Comparison of ENCODE assay signal across 8 cellular contexts in the genomic region with DNA sequence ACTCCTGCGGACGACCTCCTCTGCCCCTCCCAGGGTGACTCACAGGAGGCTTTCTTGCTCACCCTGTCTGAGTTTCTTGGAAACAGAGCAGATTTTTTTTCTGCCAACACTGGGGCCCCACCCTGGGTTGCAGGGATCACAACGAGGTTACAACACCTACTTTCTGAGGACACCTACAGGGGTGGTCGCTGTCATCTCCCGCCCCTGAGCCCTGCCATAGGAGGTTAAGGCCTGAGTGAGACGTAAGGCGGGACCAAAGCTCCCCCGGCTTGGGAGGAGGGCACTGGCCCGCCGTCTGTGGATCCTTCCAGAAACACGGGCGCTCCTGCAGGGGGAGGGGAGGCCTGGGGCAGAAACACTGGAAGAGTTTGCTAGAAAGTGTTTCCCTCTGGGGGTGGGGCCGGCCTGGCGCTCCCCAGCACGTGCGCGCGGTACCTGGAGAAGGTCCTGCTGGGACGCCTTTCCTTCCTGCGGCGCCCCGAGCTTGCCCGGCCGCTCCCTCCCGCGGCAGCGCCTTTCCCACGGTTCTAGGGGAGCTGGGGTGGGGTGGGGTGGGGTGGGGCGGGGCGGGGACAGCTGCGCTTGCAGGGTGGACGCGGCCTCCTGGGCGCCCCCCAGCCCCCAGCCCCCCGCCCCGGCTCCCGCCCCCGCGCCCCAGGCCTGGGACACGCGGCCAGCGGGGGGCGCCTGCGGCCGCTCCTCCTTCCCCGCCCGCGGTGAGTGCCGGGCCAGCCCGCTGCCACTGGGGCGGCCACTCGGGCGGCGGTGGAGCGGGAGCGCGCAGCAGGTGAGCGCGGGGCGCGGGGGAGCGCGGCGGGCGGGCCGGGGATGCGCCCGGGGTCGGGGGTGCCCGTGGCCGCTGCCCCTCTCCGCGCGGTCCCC. TPM values are rescaled to one million over a fixed set of nuclear protein-coding genes. Genes with fewer than 3 reads are reported as not detected.
DNase-seq lines count a peak whose midpoint lies in the region; ATAC-seq and TF ChIP-seq lines count a peak whose summit lies in the region.

No MANE protein-coding gene starts in this region.

- H3K4me3 Mint-ChIP-seq in endodermal cell, result peak overlapping the region; percentile 65

- no peak overlapping the region for H3K9ac ChIP-seq in endodermal cell (ENCODE audit: extremely low read depth, low read length, poor library complexity, severe bottlenecking)

- no peaks in the 10 kb centered on the region for H3K36me3 Mint-ChIP-seq in endodermal cell (ENCODE audit: low read depth)

- H3K36me3 ChIP-seq in endodermal cell (ENCODE audit: control insufficient read depth, insufficient read depth, low read length), result no peaks in the 10 kb centered on the region

- H3K9me3 Mint-ChIP-seq in endodermal cell, result no peaks in the 10 kb centered on the region

- H3K9me3 ChIP-seq in endodermal cell (ENCODE audit: control insufficient read depth, low read length), result no peaks in the 10 kb centered on the region

- peak; percentile 32 for TF ChIP-seq CTCF in endodermal cell (conservative IDR thresholded peaks at IDR 0.05)

- H3K27ac Mint-ChIP-seq in endodermal cell, result peak overlapping the region; percentile 48

- peaks cover 8% of the 10 kb centered on the region for H3K27me3 Mint-ChIP-seq in endodermal cell (ENCODE audit: insufficient read depth)

- H3K4me1 ChIP-seq in endodermal cell (ENCODE audit: control insufficient read depth, insufficient read depth, low read length), result peaks cover 4% of the 10 kb centered on the region

- no peaks in the 10 kb centered on the region for H3K27me3 ChIP-seq in endodermal cell (ENCODE audit: control insufficient read depth, insufficient read depth, low read length, poor library complexity, severe bottlenecking)

- peaks cover 29% of the 10 kb centered on the region for H3K4me1 Mint-ChIP-seq in endodermal cell

- peak; percentile 78 for ATAC-seq in GM21825 (IDR thresholded peaks at IDR 0.05; ENCODE audit: unreplicated experiment)

- DNase-seq in GM04504 (ENCODE audit: low read depth) (peak; percentile 73), LoVo (ENCODE audit: low spot score) (peak; percentile 88), endodermal cell (peak; percentile 73), midbrain (lab: John Stamatoyannopoulos, UW) (peak; percentile 32), middle frontal gyrus (ENCODE audit: extremely low spot score, low spot score) (no peak)
- DNase-seq in activated CD4-positive, alpha-beta T cell treated with anti-CD3 and anti-CD28 coated beads, Interleukin-2, amount 50 U/mL, for 1 hour, result peak; percentile 38
- peak; percentile 67 for DNase-seq in stimulated activated naive CD4-positive, alpha-beta T cell treated with Interleukin-2 at 50 U/mL for 16 hours (lab: John Stamatoyannopoulos, UW)

- no peak overlapping the region for H3K27ac ChIP-seq in endodermal cell (ENCODE audit: low read depth, low read length)

- WGBS in endodermal cell (ENCODE audit: insufficient coverage in 1 of 2, insufficient read length in 1 of 2), 2 experiments, result 1 to 6% methylated on average over 9 to 58 of the region's 74 CpGs

- no peak overlapping the region for H3K4me3 ChIP-seq in endodermal cell (ENCODE audit: low read length)

RNA-seq across cellular contexts. Expression of gene ADCY7, which starts 20.7 kb away (rescaled TPM):
- 10 to 100 TPM; 30.1 to 37.2 TPM for total RNA-seq in endodermal cell
- 6.1 TPM for polyA plus RNA-seq in endodermal cell (2013, experiment 1 of 2)
- 5.2 TPM for polyA plus RNA-seq in endodermal cell (2013, experiment 2 of 2)
